ENCODE assay signal across 9 cellular contexts in genomic region chr9:37943329-37944265, GRCh38. TPM values are rescaled to one million over a fixed set of nuclear protein-coding genes. Genes with fewer than 3 reads are reported as not detected.
DNase-seq lines count a peak whose midpoint lies in the region; ATAC-seq and TF ChIP-seq lines count a peak whose summit lies in the region.
"Had no signal": no experiment of that assay in that cellular context is flagged by ENCODE, and none has a peak within 500 bp of the region (broad histone marks: within the 10 kb centered on the region; RNA-seq: fewer than 3 reads in every experiment).

No MANE protein-coding gene starts in this region.

- H2BK120ac ChIP-seq in IMR-90 (ENCODE audit: low read depth, low read length), result peak overlapping the region; percentile 79

- peak overlapping the region; percentile 89 for H2BK20ac ChIP-seq in IMR-90 (ENCODE audit: low read depth, low read length)

- H2AFZ ChIP-seq in IMR-90 (replicated peaks; ENCODE audit: low read length, poor library complexity), result peak overlapping the region; percentile 35

- peak overlapping the region; percentile 65 to 70 for H4K8ac ChIP-seq in IMR-90 (ENCODE audit: low read depth in 2 of 2, low read length in 2 of 2)

- H3K4me3 ChIP-seq in IMR-90 (ENCODE audit: insufficient read depth, low read depth, low read length) (no peak overlapping the region), dorsolateral prefrontal cortex (no peak overlapping the region), lower lobe of right lung (no peak overlapping the region), vagina (no peak overlapping the region)

- peaks cover 17% of the 10 kb centered on the region; the same call in 1 of the 2 replicates for H4K20me1 ChIP-seq in IMR-90 (ENCODE audit: insufficient read depth, low read length)

- H2AK5ac ChIP-seq in IMR-90 (ENCODE audit: low read depth, low read length), result peak overlapping the region; percentile 99

- H2BK5ac ChIP-seq in IMR-90 (ENCODE audit: low read depth, low read length, poor library complexity, severe bottlenecking), result peak overlapping the region; percentile 80

- H4K5ac ChIP-seq in IMR-90 (ENCODE audit: low read depth, low read length), result peak overlapping the region; percentile 58

- peak overlapping the region; percentile 89 for H2AK9ac ChIP-seq in IMR-90 (replicated peaks; ENCODE audit: low read depth, low read length, poor library complexity)

- in situ Hi-C loops in IMR-90 (cut with MboI; ENCODE audit: low sequenced_read_pairs), result no loop called here

- intact Hi-C loops in IMR-90 (cut with micrococcal nuclease) (no loop called here), dorsolateral prefrontal cortex (cut with DNase I) (no loop called here), lower lobe of right lung (cut with DNase I) (no loop called here), vagina (cut with DNase I) (no loop called here)

- CTCF ChIA-PET in IMR-90 (lab: Yijun Ruan, JAX), result interaction anchor here (0.5 kb wide), 1 partner anchor 433 kb away, joined by 6 read pairs; no protein-coding TSS in a partner anchor

- H3K9ac ChIP-seq in IMR-90 (ENCODE audit: low read depth, low read length), result peak overlapping the region; percentile 36
- H3K9ac ChIP-seq: KMS-11 had no signal

- peak; percentile 13; the same call in 1 of the 2 replicates for TF ChIP-seq RAD21 in IMR-90 (IDR thresholded peaks at IDR 0.05; ENCODE audit: low read length)

- H3K27me3 ChIP-seq in IMR-90 (ENCODE audit: control insufficient read depth, insufficient read depth, low read length), result no peaks in the 10 kb centered on the region
- no peaks in the 10 kb centered on the region for H3K27me3 ChIP-seq in dorsolateral prefrontal cortex
- H3K27me3 ChIP-seq in lower lobe of right lung (ENCODE audit: low read depth), result no peaks in the 10 kb centered on the region
- no peaks in the 10 kb centered on the region for H3K27me3 ChIP-seq in vagina

- no peaks in the 10 kb centered on the region for H3K4me1 Mint-ChIP-seq in stimulated activated naive B cell treated with anti-CD40 and anti-IgM and Interleukin-4, amounts not matched to agents 10 μg/mL and 1 μg/mL and 100 μg/mL, for 72 hours

- TF ChIP-seq POLR2A in IMR-90 (IDR thresholded peaks at IDR 0.05; ENCODE audit: low read depth, low read length) (0 out of 2 replicates have a peak, but pooled peaks have one; percentile 16), vagina (IDR thresholded peaks at IDR 0.05) (no peak)

- peaks cover 48% of the 10 kb centered on the region for H3K4me1 ChIP-seq in IMR-90 (ENCODE audit: control insufficient read depth, insufficient read depth, low read length)
- H3K4me1 ChIP-seq in lower lobe of right lung, result peaks cover 73% of the 10 kb centered on the region
- peaks cover 44% of the 10 kb centered on the region for H3K4me1 ChIP-seq in vagina

- no peak overlapping the region for H3K27ac Mint-ChIP-seq in stimulated activated naive B cell treated with anti-CD40 and anti-IgM and Interleukin-4, amounts not matched to agents 10 μg/mL and 1 μg/mL and 100 μg/mL, for 72 hours
- H3K27ac Mint-ChIP-seq: activated naive CD4-positive, alpha-beta T cell treated with anti-CD3 and anti-CD28 coated beads, Interleukin-2, amount 50 U/mL, for 72 hours had no signal

- peaks cover 51% of the 10 kb centered on the region for H3K36me3 ChIP-seq in IMR-90 (ENCODE audit: control insufficient read depth, insufficient read depth, low read length)
- H3K36me3 ChIP-seq in lower lobe of right lung, result peaks cover 20% of the 10 kb centered on the region
- no peaks in the 10 kb centered on the region for H3K36me3 ChIP-seq in vagina

- no peak overlapping the region for H3K4me3 Mint-ChIP-seq in stimulated activated naive B cell treated with anti-CD40 and anti-IgM and Interleukin-4, amounts not matched to agents 10 μg/mL and 1 μg/mL and 100 μg/mL, for 72 hours

- POLR2A ChIA-PET in IMR-90 (lab: Charles Lee; ENCODE audit: unreplicated experiment), result no interaction called here

- peak overlapping the region; percentile 85 for H3K4ac ChIP-seq in IMR-90 (ENCODE audit: low read depth, low read length)

- no peaks in the 10 kb centered on the region for H3K9me3 Mint-ChIP-seq in stimulated activated naive B cell treated with anti-CD40 and anti-IgM and Interleukin-4, amounts not matched to agents 10 μg/mL and 1 μg/mL and 100 μg/mL, for 72 hours
- H3K9me3 Mint-ChIP-seq: activated naive CD4-positive, alpha-beta T cell treated with anti-CD3 and anti-CD28 coated beads, Interleukin-2, amount 50 U/mL, for 72 hours had no signal

- H4K91ac ChIP-seq in IMR-90 (ENCODE audit: insufficient read depth, low read depth, low read length), result peak overlapping the region; percentile 96

- WGBS in IMR-90 (ENCODE audit: extremely low coverage in 2 of 2, insufficient read length in 1 of 2), 2 experiments, result 47% methylated on average over 7 of the region's 12 CpGs; no CpG with 5 or more reads in 1 of the 2 experiments

- H3K18ac ChIP-seq in IMR-90 (ENCODE audit: low read depth, low read length), result peak overlapping the region; percentile 63

- peaks cover 71% of the 10 kb centered on the region for H3K9me1 ChIP-seq in IMR-90 (ENCODE audit: insufficient read depth, low read length)

- dilution Hi-C loops in IMR-90 (cut with HindIII; ENCODE audit: low sequenced_read_pairs, unreplicated experiment), result loop anchor here (25.0 kb wide), 1 partner anchor 119 kb away; the partner anchor contains the start of gene SHB

- DNase-seq in IMR-90 (peak; percentile 94), dorsolateral prefrontal cortex (peak in 1 of 10 donors; percentile 9), lower lobe of right lung (peak; percentile 53), vagina (ENCODE audit: extremely low spot score in 2 of 2) (no peak)
- no peak for DNase-seq in activated T-cell treated with anti-CD3 and anti-CD28 coated beads, Interleukin-2, amount 50 U/mL, for 48 hours
- no peak for DNase-seq in stimulated activated naive B cell treated with anti-CD40 and anti-IgM and Interleukin-4, amounts not matched to agents 10 μg/mL and 1 μg/mL and 100 μg/mL, for 72 hours

- H3K9me3 ChIP-seq in IMR-90 (ENCODE audit: control insufficient read depth, insufficient read depth, low read length) (no peaks in the 10 kb centered on the region), lower lobe of right lung (no peaks in the 10 kb centered on the region), vagina (no peaks in the 10 kb centered on the region)

- ATAC-seq in IMR-90 (ENCODE audit: low read depth), result peak; percentile 78
- peak; percentile 59 to 75 for ATAC-seq in lower lobe of right lung
- no peak for ATAC-seq in HG03469 (IDR thresholded peaks at IDR 0.05; ENCODE audit: unreplicated experiment)
- no peak for ATAC-seq in stimulated activated naive B cell treated with anti-CD40 and anti-IgM and Interleukin-4, amounts not matched to agents 10 μg/mL and 1 μg/mL and 100 μg/mL, for 72 hours (replicated peaks)
- ATAC-seq: activated naive CD4-positive, alpha-beta T cell treated with anti-CD3 and anti-CD28 coated beads, Interleukin-2, amount 50 U/mL, for 72 hours had no signal

- H3K56ac ChIP-seq in IMR-90 (ENCODE audit: extremely low read depth, insufficient read depth, low read length), result peak overlapping the region; percentile 51; the same call in 1 of the 2 replicates

- peaks cover 0 to 8% of the 10 kb centered on the region in 2 donors for H3K27me3 Mint-ChIP-seq in stimulated activated naive B cell treated with anti-CD40 and anti-IgM and Interleukin-4, amounts not matched to agents 10 μg/mL and 1 μg/mL and 100 μg/mL, for 72 hours

- peak overlapping the region; percentile 87 for H3K14ac ChIP-seq in IMR-90 (replicated peaks; ENCODE audit: low read depth, low read length)

- H2BK15ac ChIP-seq in IMR-90 (ENCODE audit: low read depth, low read length), result peak overlapping the region; percentile 57; the same call in 2 of the 3 replicates

- TF ChIP-seq CTCF in IMR-90 (conservative IDR thresholded peaks at IDR 0.05; ENCODE audit: low read depth, low read length), result no peak
- no peak for TF ChIP-seq CTCF in dorsolateral prefrontal cortex (IDR thresholded peaks at IDR 0.05 in 54 of 56, conservative IDR thresholded peaks at IDR 0.05 in 2 of 56; ENCODE audit: low read depth in 1 of 56, partially characterized antibody in 56 of 56)
- no peak for TF ChIP-seq CTCF in lower lobe of right lung (IDR thresholded peaks at IDR 0.05)
- TF ChIP-seq CTCF in vagina (IDR thresholded peaks at IDR 0.05), result no peak

- peaks cover 85 to 98% of the 10 kb centered on the region in 2 experiments for H3K79me1 ChIP-seq in IMR-90 (ENCODE audit: low read depth in 1 of 2, low read length in 2 of 2)

- H3K27ac ChIP-seq in IMR-90 (ENCODE audit: insufficient read depth, low read length) (peak overlapping the region; percentile 81), dorsolateral prefrontal cortex (peak overlapping the region in 35 of 59 donors; percentile 2 to 63 (median 34)), lower lobe of right lung (peak overlapping the region; percentile 50), vagina (peak overlapping the region; percentile 44)
- H3K27ac ChIP-seq: KMS-11 had no signal

- peak overlapping the region; percentile 13; the same call in 1 of the 2 replicates for H3K4me2 ChIP-seq in IMR-90 (ENCODE audit: low read depth, low read length)
- H3K4me2 ChIP-seq: KMS-11 had no signal

- H3K36me3 Mint-ChIP-seq in stimulated activated naive B cell treated with anti-CD40 and anti-IgM and Interleukin-4, amounts not matched to agents 10 μg/mL and 1 μg/mL and 100 μg/mL, for 72 hours, result no peaks in the 10 kb centered on the region
- H3K36me3 Mint-ChIP-seq: activated naive CD4-positive, alpha-beta T cell treated with anti-CD3 and anti-CD28 coated beads, Interleukin-2, amount 50 U/mL, for 72 hours had no signal

- BruUV-seq in IMR-90 (replicated peaks; lab: Mats Ljungman, UMichigan), result no TSS peak

- H3K23ac ChIP-seq in IMR-90 (ENCODE audit: low read depth, low read length), result peak overlapping the region; percentile 71

TF ChIP-seq in IMR-90, 13 proteins besides CTCF, POLR2A, EP300 and RAD21:
- no peak for TF ChIP-seq USF2 (IDR thresholded peaks at IDR 0.05; ENCODE audit: low read depth, low read length)
- TF ChIP-seq MAZ (IDR thresholded peaks at IDR 0.05; ENCODE audit: borderline replicate concordance, low read depth, low read length), result peak; percentile 89
- peak; percentile 37; the same call in 1 of the 2 replicates for TF ChIP-seq FOS (IDR thresholded peaks at IDR 0.05; ENCODE audit: low read depth, low read length)
TF ChIP-seq in IMR-90: peak in this region for 2.

RNA-seq across cellular contexts. Expression of gene SLC25A51, which starts 39.7 kb away (rescaled TPM):
- total RNA-seq in IMR-90 (2012; rRNA removed) (63.0 and 81.6 TPM in 2 replicates), dorsolateral prefrontal cortex (10 to 100 TPM; 21.6 to 40.8 (median 32.4) TPM), lower lobe of right lung (23.8 TPM), vagina (26.0 TPM)
- 10.6 and 14.1 TPM in 2 replicates for polyA plus RNA-seq in IMR-90 (2012; rRNA removed)
- 8.0 and 8.1 TPM in 2 replicates for polyA plus RNA-seq in IMR-90 (2012; cell fraction: cytosol; rRNA removed)
- 4.5 and 18.3 TPM in 2 replicates for polyA plus RNA-seq in IMR-90 (2012; cell fraction: nucleus; rRNA removed; ENCODE audit: low replicate concordance)

Comparison
In these comparisons a context has a peak if more than half of its experiments do, and no peak if none do; other contexts are left out.
1. ATAC-seq: peak in IMR-90 (single experiment) and lower lobe of right lung (2 of 2); none in HG03469 (single experiment) and stimulated activated naive B cell treated with anti-CD40 and anti-IgM and Interleukin-4, amounts not matched to agents 10 μg/mL and 1 μg/mL and 100 μg/mL, for 72 hours (0 of 2).
2. DNase-seq: peak in IMR-90 (single experiment) and lower lobe of right lung (single experiment); none in vagina (0 of 2), activated T-cell treated with anti-CD3 and anti-CD28 coated beads, Interleukin-2, amount 50 U/mL, for 48 hours (0 of 2) and stimulated activated naive B cell treated with anti-CD40 and anti-IgM and Interleukin-4, amounts not matched to agents 10 μg/mL and 1 μg/mL and 100 μg/mL, for 72 hours (single experiment).
3. Peak in every context shown above with its lines, with median percentiles within 50 percentile points of each other: H3K27ac ChIP-seq.